Comparison of ENCODE assay signal across 8 cellular contexts in the genomic region with DNA sequence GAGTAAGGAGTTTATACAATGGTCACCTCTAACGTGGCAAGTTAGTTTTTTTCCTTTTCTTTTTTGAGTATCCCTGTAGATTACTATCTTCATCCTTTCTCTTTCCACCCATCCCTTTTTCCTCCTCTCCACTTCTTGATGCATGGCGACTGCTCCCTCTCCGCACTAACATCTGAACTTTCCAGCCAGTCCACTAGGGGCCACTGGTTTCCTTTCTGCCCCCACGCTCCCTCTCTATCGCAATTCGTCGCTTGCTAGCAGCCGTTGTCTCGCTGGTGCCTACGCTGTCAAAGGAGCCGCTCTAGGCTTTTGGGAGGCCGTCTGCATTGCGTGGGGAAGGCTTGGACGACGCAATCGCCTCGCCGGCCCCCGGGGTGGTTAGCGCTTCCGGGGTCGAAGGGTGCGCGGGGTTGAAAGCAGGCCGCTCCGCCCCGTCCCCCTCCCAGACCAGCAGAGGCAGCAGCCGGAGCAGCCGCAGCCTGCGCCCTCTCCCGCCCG. TPM values are rescaled to one million over a fixed set of nuclear protein-coding genes. Genes with fewer than 3 reads are reported as not detected.
DNase-seq lines count a peak whose midpoint lies in the region; ATAC-seq and TF ChIP-seq lines count a peak whose summit lies in the region.

A gene (plus strand): TSS at position 442 of the 498 bp plus-strand sequence. CDS start 2,699 bp downstream, outside the sequence.

- WGBS in mammary epithelial cell (ENCODE audit: low coverage, missing lambda C conversion rate), result 1% methylated on average over 12 of the region's 32 CpGs
- WGBS in smooth muscle cell (ENCODE audit: low lambda C conversion rate), result under 1% methylated on average over 19 of the region's 32 CpGs

- in situ Hi-C loops in ACHN (cut with HindIII; ENCODE audit: low pct_ligation_motif_present, low pct_unique_long_range_greater_than_20kb, low sequenced_read_pairs), result no loop called here
- in situ Hi-C loops in mammary epithelial cell (cut with MboI; ENCODE audit: low sequenced_read_pairs in 2 of 2), result no loop called here

- dilution Hi-C loops in mammary epithelial cell (cut with HindIII; ENCODE audit: low sequenced_read_pairs), result no loop called here

- H3F3A ChIP-seq in smooth muscle cell (ENCODE audit: low read depth), result peaks cover 19% of the 10 kb centered on the region

- peaks cover 23% of the 10 kb centered on the region for H4K20me1 ChIP-seq in mammary epithelial cell (ENCODE audit: insufficient read depth, low read length)
- H4K20me1 ChIP-seq in smooth muscle cell (ENCODE audit: low read depth), result peaks cover 46% of the 10 kb centered on the region

- peak; percentile 95 for TF ChIP-seq CTCF in VCaP (conservative IDR thresholded peaks at IDR 0.05)
- peak; percentile 92 to 93 for TF ChIP-seq CTCF in mammary epithelial cell (conservative IDR thresholded peaks at IDR 0.05 in 1 of 2, IDR thresholded peaks at IDR 0.05 in 1 of 2; ENCODE audit: extremely low read depth in 1 of 2, insufficient read depth in 1 of 2, low read depth in 1 of 2, low read length in 2 of 2)
- TF ChIP-seq CTCF in smooth muscle cell (IDR thresholded peaks at IDR 0.05; ENCODE audit: borderline replicate concordance, insufficient read depth, poor library complexity, severe bottlenecking), result peak; percentile 67

- H3K4me2 ChIP-seq in mammary epithelial cell (ENCODE audit: insufficient read depth, low read depth, low read length), result peak within 1 kb of the TSS; percentile 91
- H3K4me2 ChIP-seq in smooth muscle cell, result peak within 1 kb of the TSS; percentile 95

- H3K9ac ChIP-seq in mammary epithelial cell (ENCODE audit: insufficient read depth, low read length), result peak within 1 kb of the TSS; percentile 95
- H3K9ac ChIP-seq in iPS-20b (ENCODE audit: low read depth, low read length), result peak within 1 kb of the TSS; percentile 98
- peak within 1 kb of the TSS; percentile 99 for H3K9ac ChIP-seq in smooth muscle cell (ENCODE audit: low read depth)

- BruUV-seq in mammary epithelial cell (replicated peaks; lab: Mats Ljungman, UMichigan), result no TSS peak

- peaks cover 11% of the 10 kb centered on the region for H3K4me1 ChIP-seq in mammary epithelial cell (ENCODE audit: insufficient read depth, low read length)
- H3K4me1 ChIP-seq in iPS-20b (ENCODE audit: insufficient read depth, low read length), result no peaks in the 10 kb centered on the region; the same call in 1 of the 2 replicates
- peaks cover 17% of the 10 kb centered on the region for H3K4me1 ChIP-seq in smooth muscle cell (ENCODE audit: low read depth)

- H3K9me3 ChIP-seq in mammary epithelial cell (replicated peaks; ENCODE audit: insufficient read depth, low read length) (no peaks in the 10 kb centered on the region), iPS-20b (ENCODE audit: insufficient read depth, low read depth, low read length) (no peaks in the 10 kb centered on the region), smooth muscle cell (replicated peaks; ENCODE audit: low read depth) (no peaks in the 10 kb centered on the region)

- H3K79me2 ChIP-seq in mammary epithelial cell (ENCODE audit: insufficient read depth, low read length) (peaks cover 46% of the 10 kb centered on the region), smooth muscle cell (ENCODE audit: low read depth) (peaks cover 46% of the 10 kb centered on the region)

- H3K27ac ChIP-seq in VCaP (peak within 1 kb of the TSS; percentile 93), mammary epithelial cell (ENCODE audit: insufficient read depth, low read depth, low read length) (peak within 1 kb of the TSS; percentile 87), iPS-20b (ENCODE audit: low read length) (peak within 1 kb of the TSS; percentile 95), smooth muscle cell (ENCODE audit: low read depth) (peak within 1 kb of the TSS; percentile 94)

- H2AFZ ChIP-seq in mammary epithelial cell (ENCODE audit: low read depth, low read length) (peak within 1 kb of the TSS; percentile 62), smooth muscle cell (ENCODE audit: low read depth) (no peak within 1 kb of the TSS)

- DNase-seq in ACHN (peak; percentile 100), NCI-H2196 (lab: John Stamatoyannopoulos, UW; ENCODE audit: unreplicated experiment) (peak; percentile 98), mammary epithelial cell (peak; percentile 99), smooth muscle cell (lab: John Stamatoyannopoulos, UW; ENCODE audit: unreplicated experiment) (peak; percentile 92)

- intact Hi-C loops in mammary epithelial cell (cut with micrococcal nuclease), result loop anchor here (1.0 kb wide), 5 partner anchors 23 to 130 kb away; a partner anchor contains a TSS

- ATAC-seq in GM18867 (IDR thresholded peaks at IDR 0.05; ENCODE audit: unreplicated experiment), result peak; percentile 91
- ATAC-seq in HG03108 (IDR thresholded peaks at IDR 0.05; ENCODE audit: unreplicated experiment), result peak; percentile 96

- CTCF ChIA-PET in mammary epithelial cell (lab: Charles Lee; ENCODE audit: low non-redundant PET), result interaction anchor here (0.6 to 0.8 kb wide), 2 partner anchors 30 to 41 kb away, joined by 8 to 9 read pairs; no protein-coding TSS in a partner anchor

- H3K27me3 ChIP-seq in mammary epithelial cell (ENCODE audit: insufficient read depth, low read length) (no peaks in the 10 kb centered on the region), iPS-20b (ENCODE audit: insufficient read depth, low read length) (no peaks in the 10 kb centered on the region), smooth muscle cell (ENCODE audit: low read depth) (no peaks in the 10 kb centered on the region)

- H3K36me3 ChIP-seq in mammary epithelial cell (ENCODE audit: insufficient read depth, low read length) (peaks cover 31% of the 10 kb centered on the region), iPS-20b (ENCODE audit: insufficient read depth, low read depth, low read length) (peaks cover 44% of the 10 kb centered on the region), smooth muscle cell (ENCODE audit: low read depth) (peaks cover 13% of the 10 kb centered on the region)

- H3K4me3 ChIP-seq in mammary epithelial cell (replicated peaks in 1 of 3; ENCODE audit: insufficient read depth in 1 of 3, low read depth in 2 of 3, low read length in 3 of 3), result peak within 1 kb of the TSS; percentile 68 to 99 (median 99)
- H3K4me3 ChIP-seq in iPS-20b (ENCODE audit: low read length), result peak within 1 kb of the TSS; percentile 99
- H3K4me3 ChIP-seq in smooth muscle cell, result peak within 1 kb of the TSS; percentile 100

RNA-seq across cellular contexts. Expression of the gene that starts here (rescaled TPM):
- total RNA-seq in mammary epithelial cell, result 100 to 1,000 TPM; 187 to 654 TPM
- polyA plus RNA-seq in mammary epithelial cell, result 202 TPM
- polyA minus RNA-seq in mammary epithelial cell, result 842 TPM
- total RNA-seq in smooth muscle cell, result 229 and 306 TPM in 2 replicates
- polyA plus RNA-seq in smooth muscle cell, result 90.8 and 128 TPM in 2 replicates

Comparison
In these comparisons a context has a peak if more than half of its experiments do, and no peak if none do; other contexts are left out.
1. Peak in every context shown above with its lines: DNase-seq, ATAC-seq, H3K4me3 ChIP-seq and H3K27ac ChIP-seq.